ENCODE assay signal across 26 cellular contexts in the genomic region with DNA sequence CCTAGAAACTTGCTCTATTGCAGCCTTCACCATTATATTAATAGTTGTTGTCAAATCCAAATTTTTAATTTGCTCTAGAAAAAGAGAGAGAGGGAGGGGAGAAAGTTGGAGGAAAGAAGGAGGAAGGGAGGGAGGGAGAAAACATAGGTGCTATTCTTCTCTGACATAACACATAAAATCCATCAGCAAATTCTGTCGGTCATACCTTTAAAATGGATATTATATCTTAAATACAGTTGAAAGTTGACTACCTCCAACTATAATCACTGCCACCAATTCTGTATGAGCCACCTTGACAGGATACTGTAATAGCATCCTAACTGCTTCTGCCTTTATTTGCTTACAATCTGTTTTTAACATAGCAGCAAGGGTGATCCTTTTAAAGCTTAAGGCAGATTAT.
"Had no signal": no experiment of that assay in that cellular context is flagged by ENCODE, and none has a peak within 500 bp of the region (broad histone marks: within the 10 kb centered on the region; RNA-seq: fewer than 3 reads in every experiment).

No MANE protein-coding gene starts in this region.

- H3K36me3 ChIP-seq: colonic mucosa, esophagus squamous epithelium, gastrocnemius medialis, heart right ventricle, left lung, lower lobe of right lung had no signal

- H3K27ac ChIP-seq: colonic mucosa, epithelial cell of prostate, esophagus squamous epithelium, gastrocnemius medialis, heart right ventricle, left lung, lower lobe of right lung had no signal

- H3K27me3 Mint-ChIP-seq: dendritic cell treated with granulocyte-macrophage colony-stimulating factor and Interleukin-4, amounts not matched to agents 40 ng/mL and 50 ng/mL, for 4 days; effector memory CD8-positive, alpha-beta T cell had no signal

- H3K4me3 Mint-ChIP-seq: dendritic cell treated with granulocyte-macrophage colony-stimulating factor and Interleukin-4, amounts not matched to agents 40 ng/mL and 50 ng/mL, for 4 days; effector memory CD8-positive, alpha-beta T cell; endodermal cell; memory B cell had no signal

- H3K27me3 ChIP-seq: colonic mucosa, esophagus squamous epithelium, gastrocnemius medialis, heart right ventricle, left lung had no signal

- H3K4me1 Mint-ChIP-seq: memory B cell had no signal

- H3K36me3 Mint-ChIP-seq: memory B cell had no signal

- H3K9me3 Mint-ChIP-seq: dendritic cell treated with granulocyte-macrophage colony-stimulating factor and Interleukin-4, amounts not matched to agents 40 ng/mL and 50 ng/mL, for 4 days; effector memory CD8-positive, alpha-beta T cell had no signal

- H3K4me1 ChIP-seq: colonic mucosa, esophagus squamous epithelium, gastrocnemius medialis, heart right ventricle, left lung, lower lobe of right lung had no signal

- H3K4me3 ChIP-seq: colonic mucosa, esophagus squamous epithelium, gastrocnemius medialis, heart right ventricle, left lung, lower lobe of right lung had no signal

- ATAC-seq: effector memory CD8-positive, alpha-beta T cell; esophagus mucosa; gastrocnemius medialis; heart right ventricle; left cardiac atrium; left ventricle myocardium superior had no signal

- DNase-seq: colonic mucosa; cortex of kidney; effector CD8-positive, alpha-beta T cell; effector memory CD8-positive, alpha-beta T cell; endodermal cell; erythroblast; esophagus squamous epithelium; foreskin fibroblast; foreskin melanocyte; gastrocnemius medialis; glutamatergic neuron; head of caudate nucleus; heart right ventricle; hippocampal formation; left cardiac atrium; left lung; left ventricle myocardium superior; lower lobe of right lung; mesendoderm; midbrain had no signal

- FAIRE-seq: endometrium, keratinocyte had no signal

- H3K9me3 ChIP-seq: colonic mucosa, esophagus squamous epithelium, gastrocnemius medialis, heart right ventricle, left lung, lower lobe of right lung had no signal

- H3K27ac Mint-ChIP-seq: dendritic cell treated with granulocyte-macrophage colony-stimulating factor and Interleukin-4, amounts not matched to agents 40 ng/mL and 50 ng/mL, for 4 days; effector memory CD8-positive, alpha-beta T cell; memory B cell had no signal
